In the genomic region with DNA sequence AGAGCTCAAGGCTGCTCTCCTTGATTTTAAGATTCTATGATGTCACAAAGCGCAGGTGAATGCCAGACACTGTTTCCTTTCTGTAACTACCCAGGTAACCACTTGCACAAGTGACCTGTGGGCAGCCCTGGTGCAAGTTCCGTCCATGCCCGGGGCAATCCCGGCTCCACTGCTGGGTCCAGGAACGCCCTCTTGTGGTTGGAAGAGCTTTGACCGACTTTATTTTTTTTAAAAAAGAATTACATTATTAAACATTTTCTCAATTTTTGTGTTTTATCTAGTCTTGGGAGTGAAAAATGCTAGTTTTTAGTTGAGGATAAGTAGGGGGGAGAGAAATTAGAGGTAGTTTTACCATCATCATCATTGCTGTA, we compare ENCODE assay signal across 9 cellular contexts.
DNase-seq lines count a peak whose midpoint lies in the region; ATAC-seq and TF ChIP-seq lines count a peak whose summit lies in the region.
"Had no signal": no experiment of that assay in that cellular context is flagged by ENCODE, and none has a peak within 500 bp of the region (broad histone marks: within the 10 kb centered on the region; RNA-seq: fewer than 3 reads in every experiment).

No MANE protein-coding gene starts in this region.

- H3K4me1 Mint-ChIP-seq in WTC11: peaks cover 11% of the 10 kb centered on the region

- H3K9me3 ChIP-seq in tibial artery: no peaks in the 10 kb centered on the region

- H3K27me3 Mint-ChIP-seq in WTC11 (ENCODE audit: low read depth): no peaks in the 10 kb centered on the region

- no peak overlapping the region for H3K27ac ChIP-seq in tibial artery

- peak; percentile 62; the same call in 1 of the 2 replicates for TF ChIP-seq CTCF in WTC11 (IDR thresholded peaks at IDR 0.05)
- peak; percentile 36 to 54 for TF ChIP-seq CTCF in tibial artery (IDR thresholded peaks at IDR 0.05)

- H3K27ac Mint-ChIP-seq in WTC11: no peak overlapping the region
- H3K27ac Mint-ChIP-seq: activated T-cell treated with anti-CD3 and anti-CD28 coated beads, Interleukin-2, amount 50 U/mL, for 72 hours had no signal

- CTCF ChIA-PET in WTC11 (lab: Charles Lee): interaction anchor here (0.6 to 2.3 kb wide), 8 partner anchors 9 to 818 kb away, joined by 3 to 8 read pairs (median 4); no protein-coding TSS in a partner anchor

- no peaks in the 10 kb centered on the region; the same call in 1 of the 2 replicates for H3K36me3 Mint-ChIP-seq in WTC11

- peak; percentile 39 for DNase-seq in DMS53 (lab: John Stamatoyannopoulos, UW)
- no peak for DNase-seq in DMS53 treated with DMSO at 0.1 percent for 48 hours (lab: John Stamatoyannopoulos, UW; ENCODE audit: unreplicated experiment)
- DNase-seq in WTC11 (ENCODE audit: low spot score): peak; percentile 49
- peak; percentile 16 for DNase-seq in hepatic stellate cell (ENCODE audit: low spot score)
- DNase-seq in tibial artery: peak in 1 of 2 donors; percentile 32
- no peak for DNase-seq in NCI-H2107 treated with DMSO at 0.1 percent for 48 hours (lab: John Stamatoyannopoulos, UW; ENCODE audit: unreplicated experiment)
- DNase-seq: activated T-cell treated with anti-CD3 and anti-CD28 coated beads, Interleukin-2, amount 50 U/mL, for 72 hours had no signal

- POLR2A ChIA-PET in WTC11 (lab: Charles Lee): no interaction called here

- ATAC-seq in WTC11: peak; percentile 55
- no peak for ATAC-seq in HG03469 (IDR thresholded peaks at IDR 0.05; ENCODE audit: unreplicated experiment)
- ATAC-seq in GM21423 (IDR thresholded peaks at IDR 0.05; ENCODE audit: unreplicated experiment): no peak
- ATAC-seq: activated T-cell treated with anti-CD3 and anti-CD28 coated beads, Interleukin-2, amount 50 U/mL, for 72 hours had no signal

- H3K4me3 Mint-ChIP-seq in WTC11: no peak overlapping the region
- H3K4me3 Mint-ChIP-seq: activated T-cell treated with anti-CD3 and anti-CD28 coated beads, Interleukin-2, amount 50 U/mL, for 72 hours had no signal

- H3K9me3 Mint-ChIP-seq in WTC11: peaks cover 19% of the 10 kb centered on the region

- no peak overlapping the region for H3K4me3 ChIP-seq in tibial artery

- intact Hi-C loops in tibial artery (cut with DNase I; ENCODE audit: low total_unique reads): no loop called here

- no peaks in the 10 kb centered on the region for H3K36me3 ChIP-seq in tibial artery

- H3K27me3 ChIP-seq in tibial artery: no peaks in the 10 kb centered on the region

- peaks cover 0 to 18% (median 3%) of the 10 kb centered on the region in 4 donors for H3K4me1 ChIP-seq in tibial artery

TF ChIP-seq in WTC11, 78 proteins besides CTCF, POLR2A, EP300 and RAD21 (continues in another document):
- TF ChIP-seq GRHL2 (CRISPR knock-in tag; IDR thresholded peaks at IDR 0.05; ENCODE audit: insufficient replicate concordance, severe bottlenecking) (no peak), NR3C1 (CRISPR knock-in tag; conservative IDR thresholded peaks at IDR 0.05; ENCODE audit: low read depth) (no peak), NR1H2 (CRISPR knock-in tag; IDR thresholded peaks at IDR 0.05) (no peak), ZNF263 (CRISPR knock-in tag; IDR thresholded peaks at IDR 0.05; ENCODE audit: low read depth) (no peak), EMX1 (CRISPR knock-in tag; IDR thresholded peaks at IDR 0.05) (no peak), FOXP1 (CRISPR knock-in tag; IDR thresholded peaks at IDR 0.05; ENCODE audit: borderline replicate concordance) (no peak), SMAD4 (CRISPR knock-in tag; IDR thresholded peaks at IDR 0.05) (no peak), FOXK1 (CRISPR knock-in tag; IDR thresholded peaks at IDR 0.05) (no peak), JAZF1 (CRISPR knock-in tag; IDR thresholded peaks at IDR 0.05) (no peak), OVOL2 (CRISPR knock-in tag; IDR thresholded peaks at IDR 0.05; ENCODE audit: borderline replicate concordance) (no peak), RELA (CRISPR knock-in tag; IDR thresholded peaks at IDR 0.05; ENCODE audit: borderline replicate concordance) (no peak)
- TF ChIP-seq, protein P1, sequence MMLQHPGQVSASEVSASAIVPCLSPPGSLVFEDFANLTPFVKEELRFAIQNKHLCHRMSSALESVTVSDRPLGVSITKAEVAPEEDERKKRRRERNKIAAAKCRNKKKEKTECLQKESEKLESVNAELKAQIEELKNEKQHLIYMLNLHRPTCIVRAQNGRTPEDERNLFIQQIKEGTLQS (CRISPR knock-in tag; conservative IDR thresholded peaks at IDR 0.05): no peak
- TF ChIP-seq, protein P2, sequence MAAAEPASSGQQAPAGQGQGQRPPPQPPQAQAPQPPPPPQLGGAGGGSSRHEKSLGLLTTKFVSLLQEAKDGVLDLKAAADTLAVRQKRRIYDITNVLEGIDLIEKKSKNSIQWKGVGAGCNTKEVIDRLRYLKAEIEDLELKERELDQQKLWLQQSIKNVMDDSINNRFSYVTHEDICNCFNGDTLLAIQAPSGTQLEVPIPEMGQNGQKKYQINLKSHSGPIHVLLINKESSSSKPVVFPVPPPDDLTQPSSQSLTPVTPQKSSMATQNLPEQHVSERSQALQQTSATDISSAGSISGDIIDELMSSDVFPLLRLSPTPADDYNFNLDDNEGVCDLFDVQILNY (CRISPR knock-in tag; IDR thresholded peaks at IDR 0.05): no peak
- TF ChIP-seq, protein P3, sequence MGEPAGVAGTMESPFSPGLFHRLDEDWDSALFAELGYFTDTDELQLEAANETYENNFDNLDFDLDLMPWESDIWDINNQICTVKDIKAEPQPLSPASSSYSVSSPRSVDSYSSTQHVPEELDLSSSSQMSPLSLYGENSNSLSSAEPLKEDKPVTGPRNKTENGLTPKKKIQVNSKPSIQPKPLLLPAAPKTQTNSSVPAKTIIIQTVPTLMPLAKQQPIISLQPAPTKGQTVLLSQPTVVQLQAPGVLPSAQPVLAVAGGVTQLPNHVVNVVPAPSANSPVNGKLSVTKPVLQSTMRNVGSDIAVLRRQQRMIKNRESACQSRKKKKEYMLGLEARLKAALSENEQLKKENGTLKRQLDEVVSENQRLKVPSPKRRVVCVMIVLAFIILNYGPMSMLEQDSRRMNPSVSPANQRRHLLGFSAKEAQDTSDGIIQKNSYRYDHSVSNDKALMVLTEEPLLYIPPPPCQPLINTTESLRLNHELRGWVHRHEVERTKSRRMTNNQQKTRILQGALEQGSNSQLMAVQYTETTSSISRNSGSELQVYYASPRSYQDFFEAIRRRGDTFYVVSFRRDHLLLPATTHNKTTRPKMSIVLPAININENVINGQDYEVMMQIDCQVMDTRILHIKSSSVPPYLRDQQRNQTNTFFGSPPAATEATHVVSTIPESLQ (CRISPR knock-in tag; IDR thresholded peaks at IDR 0.05): no peak
- TF ChIP-seq, protein P4, sequence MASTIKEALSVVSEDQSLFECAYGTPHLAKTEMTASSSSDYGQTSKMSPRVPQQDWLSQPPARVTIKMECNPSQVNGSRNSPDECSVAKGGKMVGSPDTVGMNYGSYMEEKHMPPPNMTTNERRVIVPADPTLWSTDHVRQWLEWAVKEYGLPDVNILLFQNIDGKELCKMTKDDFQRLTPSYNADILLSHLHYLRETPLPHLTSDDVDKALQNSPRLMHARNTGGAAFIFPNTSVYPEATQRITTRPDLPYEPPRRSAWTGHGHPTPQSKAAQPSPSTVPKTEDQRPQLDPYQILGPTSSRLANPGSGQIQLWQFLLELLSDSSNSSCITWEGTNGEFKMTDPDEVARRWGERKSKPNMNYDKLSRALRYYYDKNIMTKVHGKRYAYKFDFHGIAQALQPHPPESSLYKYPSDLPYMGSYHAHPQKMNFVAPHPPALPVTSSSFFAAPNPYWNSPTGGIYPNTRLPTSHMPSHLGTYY (CRISPR knock-in tag; IDR thresholded peaks at IDR 0.05): no peak
- TF ChIP-seq, protein P5, sequence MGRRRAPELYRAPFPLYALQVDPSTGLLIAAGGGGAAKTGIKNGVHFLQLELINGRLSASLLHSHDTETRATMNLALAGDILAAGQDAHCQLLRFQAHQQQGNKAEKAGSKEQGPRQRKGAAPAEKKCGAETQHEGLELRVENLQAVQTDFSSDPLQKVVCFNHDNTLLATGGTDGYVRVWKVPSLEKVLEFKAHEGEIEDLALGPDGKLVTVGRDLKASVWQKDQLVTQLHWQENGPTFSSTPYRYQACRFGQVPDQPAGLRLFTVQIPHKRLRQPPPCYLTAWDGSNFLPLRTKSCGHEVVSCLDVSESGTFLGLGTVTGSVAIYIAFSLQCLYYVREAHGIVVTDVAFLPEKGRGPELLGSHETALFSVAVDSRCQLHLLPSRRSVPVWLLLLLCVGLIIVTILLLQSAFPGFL (CRISPR knock-in tag; IDR thresholded peaks at IDR 0.05; ENCODE audit: borderline replicate concordance): no peak
- TF ChIP-seq, protein P6, sequence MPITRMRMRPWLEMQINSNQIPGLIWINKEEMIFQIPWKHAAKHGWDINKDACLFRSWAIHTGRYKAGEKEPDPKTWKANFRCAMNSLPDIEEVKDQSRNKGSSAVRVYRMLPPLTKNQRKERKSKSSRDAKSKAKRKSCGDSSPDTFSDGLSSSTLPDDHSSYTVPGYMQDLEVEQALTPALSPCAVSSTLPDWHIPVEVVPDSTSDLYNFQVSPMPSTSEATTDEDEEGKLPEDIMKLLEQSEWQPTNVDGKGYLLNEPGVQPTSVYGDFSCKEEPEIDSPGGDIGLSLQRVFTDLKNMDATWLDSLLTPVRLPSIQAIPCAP (CRISPR knock-in tag; IDR thresholded peaks at IDR 0.05): no peak
- TF ChIP-seq, protein P7, sequence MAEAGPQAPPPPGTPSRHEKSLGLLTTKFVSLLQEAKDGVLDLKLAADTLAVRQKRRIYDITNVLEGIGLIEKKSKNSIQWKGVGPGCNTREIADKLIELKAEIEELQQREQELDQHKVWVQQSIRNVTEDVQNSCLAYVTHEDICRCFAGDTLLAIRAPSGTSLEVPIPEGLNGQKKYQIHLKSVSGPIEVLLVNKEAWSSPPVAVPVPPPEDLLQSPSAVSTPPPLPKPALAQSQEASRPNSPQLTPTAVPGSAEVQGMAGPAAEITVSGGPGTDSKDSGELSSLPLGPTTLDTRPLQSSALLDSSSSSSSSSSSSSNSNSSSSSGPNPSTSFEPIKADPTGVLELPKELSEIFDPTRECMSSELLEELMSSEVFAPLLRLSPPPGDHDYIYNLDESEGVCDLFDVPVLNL (CRISPR knock-in tag; IDR thresholded peaks at IDR 0.05; ENCODE audit: borderline replicate concordance, low read depth): no peak

Comparison
In these comparisons a context has a peak if more than half of its experiments do, and no peak if none do; other contexts are left out.
1. DNase-seq: peak in DMS53 (single experiment), WTC11 (single experiment) and hepatic stellate cell (single experiment); none in DMS53 treated with DMSO at 0.1 percent for 48 hours (single experiment) and NCI-H2107 treated with DMSO at 0.1 percent for 48 hours (single experiment).